In the genomic region with DNA sequence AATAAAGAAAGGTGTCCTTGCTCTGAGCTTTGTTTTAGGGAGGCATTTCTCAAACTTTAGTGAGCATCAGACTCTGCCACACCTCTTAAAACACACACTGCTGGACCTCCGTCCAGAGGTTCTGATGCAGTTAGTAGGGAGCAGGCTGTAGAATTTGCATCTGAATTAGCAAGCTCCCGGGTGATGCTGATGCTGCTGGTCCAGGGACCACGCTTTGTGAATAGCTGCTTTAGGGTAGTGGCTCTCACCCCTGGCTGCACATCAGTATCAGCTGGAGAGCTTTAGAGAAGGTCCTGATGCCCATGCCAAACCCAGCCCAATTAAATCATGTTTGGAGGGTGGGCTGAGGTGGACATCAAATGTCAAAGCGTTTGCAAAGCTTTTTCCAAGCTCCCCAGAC, we compare ENCODE assay signal across 9 cellular contexts. TPM values are rescaled to one million over a fixed set of nuclear protein-coding genes. Genes with fewer than 3 reads are reported as not detected.
A peak's percentile ranks its signal among the peaks of the same experiment; 100 is the strongest.
DNase-seq lines count a peak whose midpoint lies in the region; ATAC-seq, FAIRE-seq and TF ChIP-seq lines count a peak whose summit lies in the region.
"Had no signal": no experiment of that assay in that cellular context is flagged by ENCODE, and none has a peak within 500 bp of the region (broad histone marks: within the 10 kb centered on the region; RNA-seq: fewer than 3 reads in every experiment).

No MANE protein-coding gene starts in this region.

- no peaks in the 10 kb centered on the region for H3K27me3 ChIP-seq in CD8-positive, alpha-beta T cell (ENCODE audit: insufficient read depth, low read length)
- H3K27me3 ChIP-seq in skeletal muscle satellite cell (ENCODE audit: control insufficient read depth, insufficient read depth, low read length), result peaks cover 4% of the 10 kb centered on the region

- H3K9me3 ChIP-seq in CD8-positive, alpha-beta T cell (ENCODE audit: low read length), result no peaks in the 10 kb centered on the region
- H3K9me3 ChIP-seq in SK-N-MC (ENCODE audit: low read depth, low read length), result no peaks in the 10 kb centered on the region
- H3K9me3 ChIP-seq in skeletal muscle satellite cell (replicated peaks; ENCODE audit: low read length), result no peaks in the 10 kb centered on the region

- H3K27ac Mint-ChIP-seq in CD8-positive, alpha-beta T cell, result no peak overlapping the region
- H3K27ac Mint-ChIP-seq in glutamatergic neuron (ENCODE audit: unreplicated experiment), result peak overlapping the region; percentile 78

- H3K4me1 ChIP-seq in CD8-positive, alpha-beta T cell (ENCODE audit: insufficient read depth, low read length), result no peaks in the 10 kb centered on the region
- H3K4me1 ChIP-seq in skeletal muscle satellite cell (ENCODE audit: control insufficient read depth, insufficient read depth, low read length), result peaks cover 32% of the 10 kb centered on the region

- POLR2A ChIA-PET in CD8-positive, alpha-beta T cell (lab: Charles Lee), result no interaction called here

- H3K4me2 ChIP-seq in skeletal muscle satellite cell (ENCODE audit: low read length), result peak overlapping the region; percentile 93

- no peak for FAIRE-seq in HTR-8/SVneo (lab: Jason Lieb, UNC)

- no peak for TF ChIP-seq CTCF in CD8-positive, alpha-beta T cell (IDR thresholded peaks at IDR 0.05)
- no peak for TF ChIP-seq CTCF in glutamatergic neuron (IDR thresholded peaks at IDR 0.05; ENCODE audit: partially characterized antibody, unreplicated experiment)

- CTCF ChIA-PET in CD8-positive, alpha-beta T cell (lab: Charles Lee), result interaction anchor here (0.9 to 1.4 kb wide), 2 partner anchors 8 to 9 kb away, joined by 3 to 4 read pairs; no protein-coding TSS in a partner anchor

- peak overlapping the region; percentile 71 for H3K4me3 Mint-ChIP-seq in CD8-positive, alpha-beta T cell
- H3K4me3 Mint-ChIP-seq in glutamatergic neuron (ENCODE audit: unreplicated experiment), result peak overlapping the region; percentile 80

- intact Hi-C loops in CD8-positive, alpha-beta T cell (cut with DNase I, micrococcal nuclease), result loop anchor here in 1 of 2 experiments (5.0 kb wide), 1 partner anchor 1874 kb away; no protein-coding TSS in a partner anchor

- peaks cover under 1% of the 10 kb centered on the region for H3K9me3 Mint-ChIP-seq in CD8-positive, alpha-beta T cell
- no peaks in the 10 kb centered on the region for H3K9me3 Mint-ChIP-seq in glutamatergic neuron (ENCODE audit: unreplicated experiment)

- H3K27me3 Mint-ChIP-seq in CD8-positive, alpha-beta T cell (ENCODE audit: low read depth), result peaks cover 48% of the 10 kb centered on the region
- peaks cover 2% of the 10 kb centered on the region for H3K27me3 Mint-ChIP-seq in glutamatergic neuron (ENCODE audit: unreplicated experiment)

- H3K9ac ChIP-seq in SK-N-MC (ENCODE audit: insufficient read length) (no peak overlapping the region), skeletal muscle satellite cell (ENCODE audit: low read depth, low read length) (peak overlapping the region; percentile 70)

- no peak overlapping the region for H3K27ac ChIP-seq in CD8-positive, alpha-beta T cell (ENCODE audit: low read depth, low read length)
- H3K27ac ChIP-seq in SK-N-MC, result no peak overlapping the region

- DNase-seq in CD8-positive, alpha-beta T cell, result no peak
- no peak for DNase-seq in SK-N-MC (ENCODE audit: low read depth, low spot score)
- no peak for DNase-seq in glutamatergic neuron
- DNase-seq in HTR-8/SVneo (ENCODE audit: insufficient read length, low spot score), result no peak
- no peak for DNase-seq in stimulated activated naive CD4-positive, alpha-beta T cell (lab: John Stamatoyannopoulos, UW)
- DNase-seq: DMS 273 treated with DMSO at 0.1 percent for 48 hours; stimulated activated CD4-positive, alpha-beta T cell treated with anti-CD3 and anti-CD28 coated beads, Interleukin-12 subunit alpha, Interleukin-12 subunit beta, amount 100 ng/mL, for 4 hours had no signal

- H3K4me1 Mint-ChIP-seq in CD8-positive, alpha-beta T cell (ENCODE audit: low read depth), result peaks cover 25% of the 10 kb centered on the region
- H3K4me1 Mint-ChIP-seq in glutamatergic neuron (ENCODE audit: low read depth, unreplicated experiment), result peaks cover 27% of the 10 kb centered on the region

- no peaks in the 10 kb centered on the region for H3K36me3 ChIP-seq in CD8-positive, alpha-beta T cell (ENCODE audit: insufficient read depth, low read length)
- H3K36me3 ChIP-seq in SK-N-MC (ENCODE audit: insufficient read depth, low read length), result no peaks in the 10 kb centered on the region
- no peaks in the 10 kb centered on the region for H3K36me3 ChIP-seq in skeletal muscle satellite cell (ENCODE audit: insufficient read depth, low read length)

- no peak for ATAC-seq in CD8-positive, alpha-beta T cell
- ATAC-seq in GM19023 (IDR thresholded peaks at IDR 0.05; ENCODE audit: unreplicated experiment), result no peak

- H3K36me3 Mint-ChIP-seq in CD8-positive, alpha-beta T cell, result no peaks in the 10 kb centered on the region
- H3K36me3 Mint-ChIP-seq in glutamatergic neuron (ENCODE audit: unreplicated experiment), result no peaks in the 10 kb centered on the region

- no peak overlapping the region for H3K4me3 ChIP-seq in CD8-positive, alpha-beta T cell (ENCODE audit: low read depth, low read length)
- H3K4me3 ChIP-seq in SK-N-MC (peak overlapping the region; percentile 76; the same call in 1 of the 2 replicates), skeletal muscle satellite cell (ENCODE audit: low read length) (peak overlapping the region; percentile 78)

RNA-seq across cellular contexts. Expression of gene HTR2A, which starts 3.6 kb away (rescaled TPM):
- not detected for total RNA-seq in CD8-positive, alpha-beta T cell
- total RNA-seq in glutamatergic neuron (ENCODE audit: unreplicated experiment), result not detected
- 0.25 and 0.44 TPM in 2 replicates for total RNA-seq in skeletal muscle satellite cell (2012; rRNA removed)
